In genomic region chr20:8267009-8267408, GRCh38 we compare ENCODE assay signal across 27 cellular contexts.
DNase-seq lines count a peak whose midpoint lies in the region; ATAC-seq lines count a peak whose summit lies in the region.
"Had no signal": no experiment of that assay in that cellular context is flagged by ENCODE, and none has a peak within 500 bp of the region (broad histone marks: within the 10 kb centered on the region; RNA-seq: fewer than 3 reads in every experiment).

No MANE protein-coding gene starts in this region.

- H4K8ac ChIP-seq in mesendoderm (ENCODE audit: low read depth, low read length) = no peak overlapping the region

- WGBS in mesendoderm (ENCODE audit: extremely low coverage, insufficient coverage, low lambda C conversion rate) = no CpG with 5 or more reads among the region's 6 CpGs

- no peaks in the 10 kb centered on the region for H3K4me1 ChIP-seq in mesendoderm (ENCODE audit: control insufficient read depth, low read depth, low read length)
- H3K4me1 ChIP-seq: A549, right atrium auricular region had no signal

- H3K36me3 ChIP-seq in mesendoderm (ENCODE audit: control insufficient read depth, insufficient read depth, low read length) = no peaks in the 10 kb centered on the region
- H3K36me3 ChIP-seq: right atrium auricular region, thoracic aorta had no signal

- ATAC-seq in GM19452 (IDR thresholded peaks at IDR 0.05; ENCODE audit: unreplicated experiment) = no peak
- ATAC-seq: A549, GM12878, K562 had no signal

- H3K4ac ChIP-seq in mesendoderm (ENCODE audit: low read depth, low read length) = no peak overlapping the region

- H3K18ac ChIP-seq in mesendoderm (ENCODE audit: low read length) = no peak overlapping the region

- H2AK5ac ChIP-seq in mesendoderm (ENCODE audit: low read length) = no peak overlapping the region

- H3K79me2 ChIP-seq in mesendoderm (ENCODE audit: control insufficient read depth, insufficient read depth, low read length) = no peaks in the 10 kb centered on the region

- no peaks in the 10 kb centered on the region for H3K79me1 ChIP-seq in mesendoderm (ENCODE audit: low read length)

- no peak overlapping the region for H4K5ac ChIP-seq in mesendoderm (ENCODE audit: low read length)

- H3K4me3 ChIP-seq in mesendoderm (ENCODE audit: low read length) = no peak overlapping the region
- H3K4me3 ChIP-seq: A549, GM12878, K562, right atrium auricular region, thoracic aorta had no signal

- no peak overlapping the region for H3K9ac ChIP-seq in mesendoderm (ENCODE audit: low read length)

- H2BK120ac ChIP-seq in mesendoderm (ENCODE audit: low read depth, low read length) = no peak overlapping the region

- no peak overlapping the region for H3K4me2 ChIP-seq in mesendoderm (ENCODE audit: low read length)
- H3K4me2 ChIP-seq: A549 had no signal

- no peak overlapping the region for H3K27ac ChIP-seq in mesendoderm (ENCODE audit: low read depth, low read length)
- H3K27ac ChIP-seq: A549, right atrium auricular region, thoracic aorta had no signal

- no peaks in the 10 kb centered on the region for H3K27me3 ChIP-seq in mesendoderm (ENCODE audit: insufficient read depth, low read length, poor library complexity)
- H3K27me3 ChIP-seq: right atrium auricular region had no signal

- no peak overlapping the region for H3K56ac ChIP-seq in mesendoderm (ENCODE audit: low read length)

- H2BK15ac ChIP-seq in mesendoderm (replicated peaks; ENCODE audit: low read depth) = no peak overlapping the region

- H2BK5ac ChIP-seq in mesendoderm (ENCODE audit: low read length) = no peak overlapping the region

- DNase-seq in NCI-H2171 treated with DMSO at 0.1 percent for 48 hours (lab: John Stamatoyannopoulos, UW) (peak; percentile 30), NCI-H2171 (lab: John Stamatoyannopoulos, UW) (no peak), NCI-H146 (lab: John Stamatoyannopoulos, UW) (peak; percentile 96), NCI-H446 treated with DMSO at 0.1 percent for 48 hours (lab: John Stamatoyannopoulos, UW) (peak; percentile 38), mesendoderm (no peak), LoVo (ENCODE audit: low spot score) (no peak)
- DNase-seq in stimulated activated CD4-positive, alpha-beta T cell treated with anti-CD3 and anti-CD28 coated beads, Interleukin-2, amount 100 ng/mL, for 48 hours = no peak
- DNase-seq: activated CD4-positive, alpha-beta T cell treated with anti-CD3 and anti-CD28 coated beads, Interleukin-2, amount 50 U/mL, for 1 hour; activated CD4-positive, CD25-positive, alpha-beta regulatory T cell; activated effector memory CD4-positive, alpha-beta T cell treated with anti-CD3 and anti-CD28 coated beads, Interleukin-2, amount 50 U/mL, for 16 hours; activated naive CD8-positive, alpha-beta T cell treated with anti-CD3 and anti-CD28 coated beads for 36 hours; activated T-cell treated with anti-CD3 and anti-CD28 coated beads, Interleukin-2, amount 50 U/mL, for 1 hour; AML-193; anterior cingulate cortex; CD4-positive, CD25-positive, alpha-beta regulatory T cell; H7; NCI-H526; posterior cingulate gyrus; RPMI8226; small intestine; stimulated activated CD4-positive, alpha-beta T cell treated with anti-CD3 and anti-CD28 coated beads, Interleukin-1b, Interleukin-23, amount 100 ng/mL, for 48 hours had no signal

- H3K23ac ChIP-seq in mesendoderm (ENCODE audit: low read length) = peak overlapping the region; percentile 66

Comparison
In these comparisons a context has a peak if more than half of its experiments do, and no peak if none do; other contexts are left out.
1. DNase-seq: peak in NCI-H2171 treated with DMSO at 0.1 percent for 48 hours (single experiment), NCI-H146 (single experiment) and NCI-H446 treated with DMSO at 0.1 percent for 48 hours (single experiment); none in NCI-H2171 (single experiment), mesendoderm (single experiment), LoVo (single experiment) and stimulated activated CD4-positive, alpha-beta T cell treated with anti-CD3 and anti-CD28 coated beads, Interleukin-2, amount 100 ng/mL, for 48 hours (0 of 2).